1 cellular context compared by ENCODE assay signal in genomic region chr13:29540334-29540733, GRCh38.
TF ChIP-seq lines count a peak whose summit lies in the region.

No MANE protein-coding gene starts in this region.

TF ChIP-seq in H1, 55 proteins besides CTCF, POLR2A, EP300 and RAD21:
- no peak for TF ChIP-seq RXRA (IDR thresholded peaks at IDR 0.05; ENCODE audit: insufficient read depth, low read depth, low read length)
- no peak for TF ChIP-seq SRF (IDR thresholded peaks at IDR 0.05; ENCODE audit: low read depth, low read length)
- 0 out of 2 replicates have a peak, but pooled peaks have one; percentile 26 for TF ChIP-seq TEAD4 (IDR thresholded peaks at IDR 0.05; ENCODE audit: low read depth, low read length)
- no peak for TF ChIP-seq KDM5A (IDR thresholded peaks at IDR 0.05; ENCODE audit: low read length)
- no peak for TF ChIP-seq BRCA1 (IDR thresholded peaks at IDR 0.05; ENCODE audit: low read depth, low read length)
- TF ChIP-seq YY1 (IDR thresholded peaks at IDR 0.05; ENCODE audit: low read depth, low read length) = peak; percentile 38; the same call in 1 of the 2 replicates
TF ChIP-seq in H1: peak in this region for 2.
